In genomic region chr7:149716007-149716931, GRCh38 we compare ENCODE assay signal across 9 cellular contexts. TPM values are rescaled to one million over a fixed set of nuclear protein-coding genes. Genes with fewer than 3 reads are reported as not detected.
DNase-seq lines count a peak whose midpoint lies in the region; ATAC-seq and TF ChIP-seq lines count a peak whose summit lies in the region.
"Had no signal": no experiment of that assay in that cellular context is flagged by ENCODE, and none has a peak within 500 bp of the region (broad histone marks: within the 10 kb centered on the region; RNA-seq: fewer than 3 reads in every experiment).

No MANE protein-coding gene starts in this region.

- peaks cover 5% of the 10 kb centered on the region for H3K27me3 Mint-ChIP-seq in activated CD4-positive, alpha-beta T cell treated with anti-CD3 and anti-CD28 coated beads, Interleukin-2, amount 10 ng/mL, durations not matched to agents 7 days and 5 days
- no peaks in the 10 kb centered on the region for H3K27me3 Mint-ChIP-seq in activated T-cell treated with anti-CD3 and anti-CD28 coated beads, Interleukin-2, amount 50 U/mL, for 72 hours (ENCODE audit: low read depth)
- peaks cover 5 to 6% of the 10 kb centered on the region in 2 donors for H3K27me3 Mint-ChIP-seq in stimulated activated naive B cell treated with anti-CD40 and anti-IgM and Interleukin-4, amounts not matched to agents 10 μg/mL and 1 μg/mL and 100 μg/mL, for 72 hours

- no peak overlapping the region for H2AFZ ChIP-seq in hepatocyte

- peaks cover 22% of the 10 kb centered on the region for H3K4me1 Mint-ChIP-seq in activated CD4-positive, alpha-beta T cell treated with anti-CD3 and anti-CD28 coated beads, Interleukin-2, amount 10 ng/mL, durations not matched to agents 7 days and 5 days
- peaks cover 40% of the 10 kb centered on the region for H3K4me1 Mint-ChIP-seq in activated T-cell treated with anti-CD3 and anti-CD28 coated beads, Interleukin-2, amount 50 U/mL, for 72 hours (ENCODE audit: low read depth)
- peaks cover 25 to 36% of the 10 kb centered on the region in 2 donors for H3K4me1 Mint-ChIP-seq in stimulated activated naive B cell treated with anti-CD40 and anti-IgM and Interleukin-4, amounts not matched to agents 10 μg/mL and 1 μg/mL and 100 μg/mL, for 72 hours

- peaks cover 3% of the 10 kb centered on the region for H3K36me3 Mint-ChIP-seq in activated CD4-positive, alpha-beta T cell treated with anti-CD3 and anti-CD28 coated beads, Interleukin-2, amount 10 ng/mL, durations not matched to agents 7 days and 5 days (ENCODE audit: low read depth)
- H3K36me3 Mint-ChIP-seq in activated T-cell treated with anti-CD3 and anti-CD28 coated beads, Interleukin-2, amount 50 U/mL, for 72 hours (ENCODE audit: insufficient read depth in 2 of 2), result peaks cover 2 to 8% of the 10 kb centered on the region in 2 donors
- peaks cover 13% of the 10 kb centered on the region in 2 donors for H3K36me3 Mint-ChIP-seq in stimulated activated naive B cell treated with anti-CD40 and anti-IgM and Interleukin-4, amounts not matched to agents 10 μg/mL and 1 μg/mL and 100 μg/mL, for 72 hours

- H3K4me3 Mint-ChIP-seq in activated CD4-positive, alpha-beta T cell treated with anti-CD3 and anti-CD28 coated beads, Interleukin-2, amount 10 ng/mL, durations not matched to agents 7 days and 5 days, result peak overlapping the region; percentile 84
- peak overlapping the region; percentile 88 to 90 for H3K4me3 Mint-ChIP-seq in activated T-cell treated with anti-CD3 and anti-CD28 coated beads, Interleukin-2, amount 50 U/mL, for 72 hours
- H3K4me3 Mint-ChIP-seq in stimulated activated naive B cell treated with anti-CD40 and anti-IgM and Interleukin-4, amounts not matched to agents 10 μg/mL and 1 μg/mL and 100 μg/mL, for 72 hours, result peak overlapping the region in 1 of 2 donors; percentile 90

- no peaks in the 10 kb centered on the region for H3K36me3 ChIP-seq in hepatocyte (replicated peaks; ENCODE audit: insufficient read depth, low read depth)

- no peak for TF ChIP-seq CTCF in hepatocyte (IDR thresholded peaks at IDR 0.05; ENCODE audit: poor library complexity)

- peak overlapping the region; percentile 97 for H3K4me2 ChIP-seq in hepatocyte

- H3K4me1 ChIP-seq in hepatocyte (ENCODE audit: insufficient read depth), result peaks cover 4% of the 10 kb centered on the region

- peak overlapping the region; percentile 16 for H3K27ac Mint-ChIP-seq in activated CD4-positive, alpha-beta T cell treated with anti-CD3 and anti-CD28 coated beads, Interleukin-2, amount 10 ng/mL, durations not matched to agents 7 days and 5 days
- no peak overlapping the region for H3K27ac Mint-ChIP-seq in activated T-cell treated with anti-CD3 and anti-CD28 coated beads, Interleukin-2, amount 50 U/mL, for 72 hours
- H3K27ac Mint-ChIP-seq in stimulated activated naive B cell treated with anti-CD40 and anti-IgM and Interleukin-4, amounts not matched to agents 10 μg/mL and 1 μg/mL and 100 μg/mL, for 72 hours, result no peak overlapping the region

- H4K20me1 ChIP-seq in hepatocyte (ENCODE audit: insufficient read depth, poor library complexity, severe bottlenecking), result no peaks in the 10 kb centered on the region

- H3K9me3 Mint-ChIP-seq in activated CD4-positive, alpha-beta T cell treated with anti-CD3 and anti-CD28 coated beads, Interleukin-2, amount 10 ng/mL, durations not matched to agents 7 days and 5 days, result peaks cover 12% of the 10 kb centered on the region
- peaks cover 5 to 10% of the 10 kb centered on the region in 2 donors for H3K9me3 Mint-ChIP-seq in activated T-cell treated with anti-CD3 and anti-CD28 coated beads, Interleukin-2, amount 50 U/mL, for 72 hours
- peaks cover 1 to 3% of the 10 kb centered on the region in 2 donors for H3K9me3 Mint-ChIP-seq in stimulated activated naive B cell treated with anti-CD40 and anti-IgM and Interleukin-4, amounts not matched to agents 10 μg/mL and 1 μg/mL and 100 μg/mL, for 72 hours

- H3K9me2 ChIP-seq in hepatocyte (replicated peaks; ENCODE audit: insufficient read depth), result no peaks in the 10 kb centered on the region

- H3K27ac ChIP-seq in hepatocyte (no peak overlapping the region), temporal lobe (ENCODE audit: low read depth, low read length) (peak overlapping the region; percentile 34)

- POLR2A ChIA-PET in activated CD4-positive, alpha-beta T cell treated with anti-CD3 and anti-CD28 coated beads, Interleukin-2, amount 10 ng/mL, durations not matched to agents 7 days and 5 days (lab: Charles Lee), result no interaction called here

- H3K27me3 ChIP-seq in hepatocyte, result no peaks in the 10 kb centered on the region

- peaks cover 17% of the 10 kb centered on the region for H3K79me2 ChIP-seq in hepatocyte

- no peak for DNase-seq in activated CD4-positive, alpha-beta T cell treated with anti-CD3 and anti-CD28 coated beads, Interleukin-2, amount 10 ng/mL, durations not matched to agents 7 days and 5 days
- DNase-seq in activated CD4-positive, alpha-beta T cell treated with anti-CD3 and anti-CD28 coated beads, Interleukin-2, amount 50 U/mL, for 48 hours, result no peak
- DNase-seq in activated T-cell treated with anti-CD3 and anti-CD28 coated beads, Interleukin-2, amount 50 U/mL, for 72 hours, result no peak
- DNase-seq in hepatocyte (ENCODE audit: low spot score) (no peak), NCI-H2107 (lab: John Stamatoyannopoulos, UW) (no peak)
- no peak for DNase-seq in activated CD4-positive, CD25-positive, alpha-beta regulatory T cell treated with anti-CD3 and anti-CD28 coated beads, Interleukin-2, amount 50 U/mL, for 72 hours
- no peak for DNase-seq in stimulated activated naive B cell treated with anti-CD40 and anti-IgM and Interleukin-4, amounts not matched to agents 10 μg/mL and 1 μg/mL and 100 μg/mL, for 72 hours
- DNase-seq: activated CD4-positive, alpha-beta T cell treated with anti-CD3 and anti-CD28 coated beads for 1 hour had no signal

- no peak overlapping the region for H3K4me3 ChIP-seq in hepatocyte

- CTCF ChIA-PET in activated CD4-positive, alpha-beta T cell treated with anti-CD3 and anti-CD28 coated beads, Interleukin-2, amount 10 ng/mL, durations not matched to agents 7 days and 5 days (lab: Charles Lee), result interaction anchor here (0.6 to 1.4 kb wide), 3 partner anchors 10 to 56 kb away, joined by 3 to 4 read pairs (median 3); no protein-coding TSS in a partner anchor

- no peak for ATAC-seq in activated T-cell treated with anti-CD3 and anti-CD28 coated beads, Interleukin-2, amount 50 U/mL, for 72 hours (replicated peaks in 1 of 2)
- no peak for ATAC-seq in stimulated activated naive B cell treated with anti-CD40 and anti-IgM and Interleukin-4, amounts not matched to agents 10 μg/mL and 1 μg/mL and 100 μg/mL, for 72 hours (replicated peaks)

- H3K9me3 ChIP-seq in hepatocyte (ENCODE audit: low read depth), result peaks cover 6% of the 10 kb centered on the region

- WGBS in hepatocyte (ENCODE audit: low lambda C conversion rate, missing lambda C conversion rate), result 74% methylated on average over 11 of the region's 11 CpGs

RNA-seq across cellular contexts. Expression of gene ZNF467, which starts 57.1 kb away (rescaled TPM):
- total RNA-seq in activated CD4-positive, alpha-beta T cell treated with anti-CD3 and anti-CD28 coated beads, Interleukin-2, amount 10 ng/mL, durations not matched to agents 7 days and 5 days, result under 1 TPM; 0.15 to 0.32 TPM
- total RNA-seq in activated T-cell treated with anti-CD3 and anti-CD28 coated beads, Interleukin-2, amount 50 U/mL, for 72 hours, result under 1 TPM; 0.37 to 0.53 TPM
- total RNA-seq in hepatocyte (5.9 and 7.8 TPM in 2 replicates), temporal lobe (1.2 TPM)
- 15.6 and 21.9 TPM in 2 replicates for polyA plus RNA-seq in hepatocyte
